In genomic region chr20:31475032-31475431, GRCh38 we compare ENCODE assay signal across 15 cellular contexts. TPM values are rescaled to one million over a fixed set of nuclear protein-coding genes. Genes with fewer than 3 reads are reported as not detected.
DNase-seq lines count a peak whose midpoint lies in the region; ATAC-seq, FAIRE-seq and TF ChIP-seq lines count a peak whose summit lies in the region.
"Had no signal": no experiment of that assay in that cellular context is flagged by ENCODE, and none has a peak within 500 bp of the region (broad histone marks: within the 10 kb centered on the region; RNA-seq: fewer than 3 reads in every experiment).

TSS of gene DEFB124 (minus strand) at chr20:31475127. CDS start at chr20:31473013, 2,114 bp downstream.
TSS of gene REM1 (plus strand) at chr20:31475288. CDS start at chr20:31476446, 1,158 bp downstream.

- intact Hi-C loops in GM12878 (cut with micrococcal nuclease; ENCODE audit: unreplicated experiment), result no loop called here
- intact Hi-C loops in kidney (cut with DNase I), result no loop called here

- peaks cover 44% of the 10 kb centered on the region for H3K27me3 Mint-ChIP-seq in stimulated activated memory B cell treated with anti-CD40 and anti-IgM and Interleukin-4, amounts not matched to agents 10 μg/mL and 1 μg/mL and 100 μg/mL, for 72 hours

- H3K4me1 Mint-ChIP-seq in stimulated activated memory B cell treated with anti-CD40 and anti-IgM and Interleukin-4, amounts not matched to agents 10 μg/mL and 1 μg/mL and 100 μg/mL, for 72 hours, result peaks cover 32% of the 10 kb centered on the region

- no peaks in the 10 kb centered on the region for H3K79me1 ChIP-seq in neuronal stem cell (ENCODE audit: low read depth, low read length)

- ATAC-seq in GM12878 (no peak; the same call in 2 of the 3 replicates), GM21576 (IDR thresholded peaks at IDR 0.05; ENCODE audit: unreplicated experiment) (no peak)
- peak; percentile 31 for ATAC-seq in stimulated activated memory B cell treated with anti-CD40 and anti-IgM and Interleukin-4, amounts not matched to agents 10 μg/mL and 1 μg/mL and 100 μg/mL, for 72 hours
- ATAC-seq: left colon had no signal

- H3K4me3 ChIP-seq in HAP-1 (peak within 1 kb of the TSS; percentile 15), GM12878 (no peak within 1 kb of the TSS), kidney (ENCODE audit: low read length in 2 of 2) (peak within 1 kb of the TSS; percentile 42 to 53), neuronal stem cell (ENCODE audit: low read length in 2 of 2) (no peak within 1 kb of the TSS)

- no peak within 1 kb of the TSS for H3K23ac ChIP-seq in neuronal stem cell (ENCODE audit: low read depth, low read length, poor library complexity)

- H2BK12ac ChIP-seq in neuronal stem cell (ENCODE audit: low read length), result no peak within 1 kb of the TSS

- no peak within 1 kb of the TSS for H4K91ac ChIP-seq in neuronal stem cell (ENCODE audit: low read depth, low read length, poor library complexity)

- H2BK120ac ChIP-seq in neuronal stem cell (ENCODE audit: low read depth, low read length), result no peak within 1 kb of the TSS

- H3K27me3 ChIP-seq in HAP-1 (ENCODE audit: low read depth), result peaks cover 6% of the 10 kb centered on the region; the same call in 1 of the 2 replicates
- H3K27me3 ChIP-seq in GM12878 (replicated peaks in 1 of 2; ENCODE audit: control insufficient read depth in 2 of 2, insufficient read depth in 2 of 2, low read length in 1 of 2), result peaks cover 10 to 13% of the 10 kb centered on the region in 2 experiments
- H3K27me3 ChIP-seq in neuronal stem cell (ENCODE audit: control insufficient read depth in 3 of 3, insufficient read depth in 3 of 3, low read depth in 1 of 3, low read length in 3 of 3), result peaks cover 0 to 12% (median 0%) of the 10 kb centered on the region in 3 experiments

- WGBS in GM12878 (ENCODE audit: insufficient coverage, insufficient replicate concordance, low lambda C conversion rate, missing lambda C conversion rate), result 10% methylated on average over 17 of the region's 27 CpGs
- WGBS in neuronal stem cell (ENCODE audit: extremely low coverage in 2 of 2, insufficient read length in 2 of 2, insufficient replicate concordance in 1 of 2), 2 donors, result no CpG with 5 or more reads among the region's 27 CpGs

- H3K9me3 Mint-ChIP-seq in stimulated activated memory B cell treated with anti-CD40 and anti-IgM and Interleukin-4, amounts not matched to agents 10 μg/mL and 1 μg/mL and 100 μg/mL, for 72 hours, result no peaks in the 10 kb centered on the region

- no peaks in the 10 kb centered on the region for H3K36me3 Mint-ChIP-seq in stimulated activated memory B cell treated with anti-CD40 and anti-IgM and Interleukin-4, amounts not matched to agents 10 μg/mL and 1 μg/mL and 100 μg/mL, for 72 hours

- peak within 1 kb of the TSS; percentile 25 for H3K4me3 Mint-ChIP-seq in stimulated activated memory B cell treated with anti-CD40 and anti-IgM and Interleukin-4, amounts not matched to agents 10 μg/mL and 1 μg/mL and 100 μg/mL, for 72 hours

- no TSS peak for BruUV-seq in GM12878 (replicated peaks; lab: Mats Ljungman, UMichigan)

- H4K8ac ChIP-seq in neuronal stem cell (ENCODE audit: low read depth, low read length), result no peak within 1 kb of the TSS

- no peak for TF ChIP-seq RAD21 in GM12878 (IDR thresholded peaks at IDR 0.05; ENCODE audit: insufficient read depth, low read depth, low read length)

- H3K4me2 ChIP-seq in GM12878 (ENCODE audit: control insufficient read depth, insufficient read depth) (0 out of 2 replicates have a peak within 1 kb of the TSS, but pooled peaks have one; percentile 9), neuronal stem cell (ENCODE audit: insufficient read depth, low read length, poor library complexity, severe bottlenecking) (no peak within 1 kb of the TSS)

- H3K18ac ChIP-seq in neuronal stem cell (ENCODE audit: low read length), result no peak within 1 kb of the TSS

- no peak within 1 kb of the TSS for H3K4ac ChIP-seq in neuronal stem cell (ENCODE audit: low read length)

- POLR2A ChIA-PET in GM12878 (lab: Charles Lee), result no interaction called here

- H3K9me3 ChIP-seq in HAP-1, result no peaks in the 10 kb centered on the region; the same call in 1 of the 2 replicates
- H3K9me3 ChIP-seq in GM12878 (replicated peaks; ENCODE audit: control insufficient read depth, insufficient read depth, low read length), result no peaks in the 10 kb centered on the region
- no peaks in the 10 kb centered on the region for H3K9me3 ChIP-seq in kidney (ENCODE audit: control insufficient read depth in 1 of 2, low read length in 2 of 2)
- peaks cover 0 to 36% of the 10 kb centered on the region in 2 donors for H3K9me3 ChIP-seq in neuronal stem cell (replicated peaks in 1 of 2; ENCODE audit: control insufficient read depth in 2 of 2, insufficient read depth in 1 of 2, low read depth in 1 of 2, low read length in 2 of 2)

- RAD21 ChIA-PET in GM12878 (lab: Charles Lee; ENCODE audit: unreplicated experiment), result interaction anchor here (1.4 kb wide), 1 partner anchor 28 kb away, joined by 5 read pairs; no protein-coding TSS in a partner anchor

- SMC1A ChIA-PET in GM12878 (lab: Charles Lee; ENCODE audit: uncharacterized antibody, unreplicated experiment), result no interaction called here

- no peak for TF ChIP-seq POLR2A in GM12878 (IDR thresholded peaks at IDR 0.05; ENCODE audit: low read depth, low read length)

- H2AK5ac ChIP-seq in neuronal stem cell (ENCODE audit: low read depth, low read length), result no peak within 1 kb of the TSS

- no peak for TF ChIP-seq EP300 in GM12878 (IDR thresholded peaks at IDR 0.05; ENCODE audit: borderline replicate concordance in 1 of 2, control insufficient read depth in 1 of 2, low read depth in 2 of 2, low read length in 2 of 2)

- FAIRE-seq in GM12878 (lab: Jason Lieb, UNC) (no peak), kidney (lab: Jason Lieb, UNC) (no peak)
- FAIRE-seq: D721Med had no signal

- H2BK5ac ChIP-seq in neuronal stem cell (ENCODE audit: low read length), result no peak within 1 kb of the TSS

- H4K20me1 ChIP-seq in GM12878 (ENCODE audit: control insufficient read depth, insufficient read depth), result no peaks in the 10 kb centered on the region

- H3K14ac ChIP-seq in neuronal stem cell (ENCODE audit: low read length), result no peak within 1 kb of the TSS

- no peak within 1 kb of the TSS for H2BK15ac ChIP-seq in neuronal stem cell (ENCODE audit: low read length)

- H3K27ac Mint-ChIP-seq in stimulated activated memory B cell treated with anti-CD40 and anti-IgM and Interleukin-4, amounts not matched to agents 10 μg/mL and 1 μg/mL and 100 μg/mL, for 72 hours, result peak within 1 kb of the TSS; percentile 66

- in situ Hi-C loops in HAP-1 (cut with MboI; ENCODE audit: low sequenced_read_pairs) (no loop called here), GM12878 (cut with MboI) (no loop called here)

- no peak within 1 kb of the TSS for H2AFZ ChIP-seq in GM12878 (ENCODE audit: control insufficient read depth, low read depth, low read length)
- H2AFZ ChIP-seq in neuronal stem cell (ENCODE audit: low read length), result no peak within 1 kb of the TSS

- TF ChIP-seq CTCF in GM12878 (IDR thresholded peaks at IDR 0.05 in 2 of 3, conservative IDR thresholded peaks at IDR 0.05 in 1 of 3; ENCODE audit: control insufficient read depth in 2 of 3, extremely low read depth in 1 of 3, insufficient read depth in 1 of 3, low read depth in 3 of 3, low read length in 3 of 3) (no peak), kidney (IDR thresholded peaks at IDR 0.05; ENCODE audit: borderline replicate concordance, extremely low read depth, insufficient read depth) (no peak)

- H3K79me2 ChIP-seq in GM12878 (ENCODE audit: control insufficient read depth, insufficient read depth, low read length), result no peaks in the 10 kb centered on the region

- CTCF ChIA-PET in GM12878 (lab: Yijun Ruan, JAX), result interaction anchor here (2.7 kb wide), 1 partner anchor 28 kb away, joined by 18 read pairs; no protein-coding TSS in a partner anchor

- DNase-seq in HAP-1 (ENCODE audit: low spot score in 2 of 2) (peak in 1 of 2 experiments; percentile 66), GM12878 (ENCODE audit: low read depth, low spot score) (no peak), kidney (peak; percentile 79), neuronal stem cell (ENCODE audit: low spot score) (no peak), GM03348 (ENCODE audit: low spot score) (no peak)
- DNase-seq in stimulated activated CD4-positive, alpha-beta T cell treated with anti-CD3 and anti-CD28 coated beads, Interleukin-1b, Interleukin-23, amount 100 ng/mL, for 48 hours, result no peak
- DNase-seq: activated T-cell treated with anti-CD3 and anti-CD28 coated beads, Interleukin-2, amount 50 U/mL, for 48 hours; effector CD8-positive, alpha-beta T cell; NCI-H1694 treated with DMSO at 0.1 percent for 48 hours had no signal

- H3K4me1 ChIP-seq in HAP-1 (peaks cover 3% of the 10 kb centered on the region), GM12878 (ENCODE audit: control insufficient read depth, insufficient read depth, low read length) (peaks cover 4% of the 10 kb centered on the region), kidney (ENCODE audit: control insufficient read depth in 1 of 2, insufficient read depth in 1 of 2, low read depth in 1 of 2, low read length in 2 of 2) (peaks cover 0 to 10% of the 10 kb centered on the region in 2 donors), neuronal stem cell (ENCODE audit: control insufficient read depth in 2 of 2, insufficient read depth in 1 of 2, low read depth in 1 of 2, low read length in 2 of 2) (no peaks in the 10 kb centered on the region)

- H3K36me3 ChIP-seq in HAP-1 (replicated peaks) (no peaks in the 10 kb centered on the region), GM12878 (ENCODE audit: control insufficient read depth in 2 of 2, insufficient read depth in 2 of 2, low read length in 1 of 2) (no peaks in the 10 kb centered on the region), kidney (ENCODE audit: control insufficient read depth in 1 of 2, insufficient read depth in 2 of 2, low read length in 2 of 2) (no peaks in the 10 kb centered on the region), neuronal stem cell (replicated peaks in 1 of 2; ENCODE audit: control insufficient read depth in 2 of 2, insufficient read depth in 2 of 2, low read length in 2 of 2) (no peaks in the 10 kb centered on the region)

- no peak within 1 kb of the TSS for H3K9ac ChIP-seq in GM12878 (ENCODE audit: control insufficient read depth, insufficient read depth, low read length)
- H3K9ac ChIP-seq in kidney (ENCODE audit: low read length in 2 of 2), result peak within 1 kb of the TSS in 1 of 2 donors; percentile 40
- no peak within 1 kb of the TSS for H3K9ac ChIP-seq in neuronal stem cell (ENCODE audit: low read depth, low read length, poor library complexity)

- no peak within 1 kb of the TSS for H3K27ac ChIP-seq in GM12878 (ENCODE audit: control insufficient read depth, insufficient read depth)
- no peak within 1 kb of the TSS for H3K27ac ChIP-seq in kidney (ENCODE audit: low read depth in 2 of 2, low read length in 2 of 2)
- no peak within 1 kb of the TSS for H3K27ac ChIP-seq in neuronal stem cell (replicated peaks; ENCODE audit: low read length)

RNA-seq across cellular contexts. Expression of gene DEFB124, which starts in this region (rescaled TPM):
- total RNA-seq in GM12878 (2013; cell fraction: nucleolus; rRNA removed), result not detected in 2 replicates
- total RNA-seq in GM12878 (2014; rRNA removed) (not detected in 2 replicates), GM12878 (2014; rRNA removed; fragmentation: Illumina TruSeq; extraction: Trizol) (not detected in 2 replicates), GM12878 (2021) (not detected in 2 replicates), kidney (2.5 TPM)
- polyA plus RNA-seq in GM12878 (2011; ENCODE audit: low read depth), result not detected
- polyA plus RNA-seq in GM12878 (2011; rRNA removed) (not detected in 2 replicates), GM12878 (2014; fragmentation: Illumina TruSeq; extraction: Trizol) (not detected in 2 replicates), GM12878 (2014; fragmentation: Nextera tagmentation; extraction: Ambion mirVana) (not detected), GM12878 (2014; rRNA removed) (not detected in 2 replicates), GM12878 (2016; fragmentation: Nextera tagmentation; extraction: Ambion mirVana) (not detected), kidney (ENCODE audit: insufficient read depth, low read depth, low replicate concordance) (not detected)
- polyA plus RNA-seq in GM12878 (2011; cell fraction: cytosol; rRNA removed), result not detected in 2 replicates
- polyA plus RNA-seq in GM12878 (2011; cell fraction: nucleus; rRNA removed), result not detected in 2 replicates
- polyA plus RNA-seq in GM12878 (2012), result not detected in 2 replicates
- not detected in 2 replicates for polyA minus RNA-seq in GM12878 (2011; rRNA and poly(A)+ RNA removed)
- polyA minus RNA-seq in GM12878 (2011; cell fraction: cytosol; rRNA and poly(A)+ RNA removed), result not detected in 2 replicates
- polyA minus RNA-seq in GM12878 (2011; cell fraction: nucleus; rRNA and poly(A)+ RNA removed), result not detected in 2 replicates
- polyA plus RNA-seq in neuronal stem cell (2013, experiment 1 of 2), result not detected
- not detected for polyA plus RNA-seq in neuronal stem cell (2013, experiment 2 of 2)
- total RNA-seq: left colon; T-helper 2 cell treated with Interferon-gamma antibody and Interleukin-4, amounts not matched to agents 100 ng/mL and 5 ng/mL, for 36 hours; temporal lobe had no signal

RNA-seq across cellular contexts. Expression of gene REM1, which starts in this region (rescaled TPM):
- not detected in 2 replicates for total RNA-seq in GM12878 (2013; cell fraction: nucleolus; rRNA removed)
- total RNA-seq in GM12878 (2014; rRNA removed) (not detected in 2 replicates), GM12878 (2014; rRNA removed; fragmentation: Illumina TruSeq; extraction: Trizol) (not detected in 2 replicates), GM12878 (2021) (not detected in 2 replicates), kidney (2.5 TPM)
- not detected for polyA plus RNA-seq in GM12878 (2011; ENCODE audit: low read depth)
- polyA plus RNA-seq in GM12878 (2011; rRNA removed) (not detected in 2 replicates), GM12878 (2014; fragmentation: Illumina TruSeq; extraction: Trizol) (not detected in 2 replicates), GM12878 (2014; fragmentation: Nextera tagmentation; extraction: Ambion mirVana) (not detected), GM12878 (2014; rRNA removed) (not detected in 2 replicates), GM12878 (2016; fragmentation: Nextera tagmentation; extraction: Ambion mirVana) (not detected), kidney (ENCODE audit: insufficient read depth, low read depth, low replicate concordance) (2.0 TPM)
- polyA plus RNA-seq in GM12878 (2011; cell fraction: cytosol; rRNA removed), result not detected in 2 replicates
- polyA plus RNA-seq in GM12878 (2011; cell fraction: nucleus; rRNA removed), result not detected in 2 replicates
- polyA plus RNA-seq in GM12878 (2012), result not detected in 2 replicates
- not detected in 2 replicates for polyA minus RNA-seq in GM12878 (2011; rRNA and poly(A)+ RNA removed)
- not detected in 2 replicates for polyA minus RNA-seq in GM12878 (2011; cell fraction: cytosol; rRNA and poly(A)+ RNA removed)
- polyA minus RNA-seq in GM12878 (2011; cell fraction: nucleus; rRNA and poly(A)+ RNA removed), result not detected in 2 replicates
- polyA plus RNA-seq in neuronal stem cell (2013, experiment 1 of 2), result 0.03 TPM
- polyA plus RNA-seq in neuronal stem cell (2013, experiment 2 of 2), result 0.06 TPM
- total RNA-seq: T-helper 2 cell treated with Interferon-gamma antibody and Interleukin-4, amounts not matched to agents 100 ng/mL and 5 ng/mL, for 36 hours; temporal lobe had no signal

Comparison
In these comparisons a context has a peak if more than half of its experiments do, and no peak if none do; other contexts are left out.
1. H3K4me3 ChIP-seq: peak in HAP-1 (single experiment) and kidney (2 of 2); none in GM12878 (single experiment) and neuronal stem cell (0 of 2).